ENCODE assay signal across 8 cellular contexts in genomic region chr6:142946924-142947701, GRCh38. TPM values are rescaled to one million over a fixed set of nuclear protein-coding genes. Genes with fewer than 3 reads are reported as not detected.
A peak's percentile ranks its signal among the peaks of the same experiment; 100 is the strongest.
DNase-seq lines count a peak whose midpoint lies in the region; ATAC-seq and TF ChIP-seq lines count a peak whose summit lies in the region.

No MANE protein-coding gene starts in this region.

- no peaks in the 10 kb centered on the region for H3K9me3 ChIP-seq in tibial artery

- peaks cover 0 to 14% (median 11%) of the 10 kb centered on the region in 4 donors for H3K4me1 ChIP-seq in tibial artery

- no peak for TF ChIP-seq CTCF in glutamatergic neuron (IDR thresholded peaks at IDR 0.05; ENCODE audit: partially characterized antibody, unreplicated experiment)
- no peak for TF ChIP-seq CTCF in osteocyte (IDR thresholded peaks at IDR 0.05)
- no peak for TF ChIP-seq CTCF in tibial artery (IDR thresholded peaks at IDR 0.05)

- H3K36me3 Mint-ChIP-seq in glutamatergic neuron (ENCODE audit: unreplicated experiment): no peaks in the 10 kb centered on the region
- no peaks in the 10 kb centered on the region for H3K36me3 Mint-ChIP-seq in osteocyte (ENCODE audit: unreplicated experiment)

- H3K4me3 Mint-ChIP-seq in glutamatergic neuron (ENCODE audit: unreplicated experiment): peak overlapping the region; percentile 91
- peak overlapping the region; percentile 88 for H3K4me3 Mint-ChIP-seq in osteocyte (ENCODE audit: unreplicated experiment)

- no peaks in the 10 kb centered on the region for H3K36me3 ChIP-seq in tibial artery

- intact Hi-C loops in tibial artery (cut with DNase I; ENCODE audit: low total_unique reads): loop anchor here (2.0 kb wide), 1 partner anchor 114 kb away; the partner anchor contains the start of gene AIG1

- H3K4me1 Mint-ChIP-seq in glutamatergic neuron (ENCODE audit: low read depth, unreplicated experiment): peaks cover 9% of the 10 kb centered on the region
- peaks cover 26% of the 10 kb centered on the region for H3K4me1 Mint-ChIP-seq in osteocyte (ENCODE audit: unreplicated experiment)

- H3K27ac ChIP-seq in tibial artery: peak overlapping the region; percentile 96 to 97

- H3K27ac Mint-ChIP-seq in glutamatergic neuron (ENCODE audit: unreplicated experiment) (peak overlapping the region; percentile 43), osteocyte (ENCODE audit: unreplicated experiment) (peak overlapping the region; percentile 95)

- H3K27me3 Mint-ChIP-seq in glutamatergic neuron (ENCODE audit: unreplicated experiment) (peaks cover 14% of the 10 kb centered on the region), osteocyte (ENCODE audit: unreplicated experiment) (no peaks in the 10 kb centered on the region)

- DNase-seq in AG20443 (ENCODE audit: low spot score) (peak; percentile 89), SK-MEL-5 (ENCODE audit: low read depth, low spot score) (peak; percentile 52), glutamatergic neuron (peak; percentile 52), osteocyte (ENCODE audit: extremely low spot score, unreplicated experiment) (peak; percentile 87), tibial artery (peak; percentile 81 to 92)
- peak; percentile 72 for DNase-seq in activated naive CD4-positive, alpha-beta T cell treated with anti-CD3 and anti-CD28 coated beads, Interleukin-2, amount 50 U/mL, for 16 hours

- peaks cover 17% of the 10 kb centered on the region for H3K9me3 Mint-ChIP-seq in glutamatergic neuron (ENCODE audit: unreplicated experiment)
- no peaks in the 10 kb centered on the region for H3K9me3 Mint-ChIP-seq in osteocyte (ENCODE audit: unreplicated experiment)

- in situ Hi-C loops in SK-MEL-5 (cut with HindIII; ENCODE audit: low pct_unique_long_range_greater_than_20kb, low sequenced_read_pairs): no loop called here

- peak; percentile 59 for ATAC-seq in GM19035 (IDR thresholded peaks at IDR 0.05; ENCODE audit: unreplicated experiment)
- ATAC-seq in HG03175 (IDR thresholded peaks at IDR 0.05; ENCODE audit: unreplicated experiment): peak; percentile 54

- H3K27me3 ChIP-seq in tibial artery: no peaks in the 10 kb centered on the region

- peak overlapping the region; percentile 87 to 88 for H3K4me3 ChIP-seq in tibial artery

RNA-seq across cellular contexts. Expression of gene HIVEP2, which starts 2.1 kb away (rescaled TPM):
- 6.4 and 7.7 TPM in 2 replicates for total RNA-seq in SK-MEL-5 (2014; rRNA removed; shearing (Covaris generic))
- polyA plus RNA-seq in SK-MEL-5 (2015; cell fraction: cytosol; rRNA removed): 6.2 and 8.9 TPM in 2 replicates
- 6.8 and 8.3 TPM in 2 replicates for polyA plus RNA-seq in SK-MEL-5 (2015; cell fraction: nucleus; rRNA removed)
- total RNA-seq in glutamatergic neuron (ENCODE audit: unreplicated experiment): 2.6 TPM
- total RNA-seq in osteocyte: 38.2 and 39.2 TPM in 2 replicates

Comparison
In these comparisons a context has a peak if more than half of its experiments do, and no peak if none do; other contexts are left out.
1. Peak in every context shown above with its lines: DNase-seq, ATAC-seq, H3K4me3 ChIP-seq and H3K27ac ChIP-seq.